ENCODE assay signal across 20 cellular contexts in genomic region chr4:33453436-33453835, GRCh38.
"Had no signal": no experiment of that assay in that cellular context is flagged by ENCODE, and none has a peak within 500 bp of the region (broad histone marks: within the 10 kb centered on the region; RNA-seq: fewer than 3 reads in every experiment).

No MANE protein-coding gene starts in this region.

- DNase-seq: IMR-90, Karpas-422, KG1, MG63, NCI-H1092 treated with DMSO at 0.1 percent for 48 hours, NCI-H1436, NCI-H187, NCI-H2029 treated with DMSO at 0.1 percent for 48 hours, NCI-H2171 treated with DMSO at 0.1 percent for 48 hours, NCI-H345, NCI-H446 treated with DMSO at 0.1 percent for 48 hours, NCI-H510A treated with DMSO at 0.1 percent for 48 hours, NCI-H526 treated with DMSO at 0.1 percent for 48 hours, NCI-H748 treated with DMSO at 0.1 percent for 48 hours, RPMI8226, SHP77, SK-N-SH, SW 1271 had no signal

- FAIRE-seq: HepG2, RCC 7860 had no signal
